Comparison of ENCODE assay signal across 32 cellular contexts in the genomic region with DNA sequence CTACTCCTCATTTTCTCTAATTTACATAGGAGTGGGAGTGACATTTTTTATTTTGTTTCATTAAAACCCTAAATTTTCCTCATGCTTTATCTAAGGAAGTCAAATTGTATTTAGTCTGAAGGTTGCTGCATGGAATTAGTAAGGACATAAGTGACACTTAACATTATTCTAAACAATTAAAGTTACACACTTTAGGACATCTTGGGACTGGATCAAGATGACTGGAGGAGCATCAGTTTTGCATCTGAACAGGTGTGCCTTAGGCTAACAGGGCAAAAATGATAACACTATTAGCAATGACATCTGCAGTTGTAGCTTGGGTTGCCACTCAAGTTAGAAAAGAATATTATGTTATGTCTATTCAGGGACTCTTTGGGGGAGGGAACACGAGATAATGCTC.
"Had no signal": no experiment of that assay in that cellular context is flagged by ENCODE, and none has a peak within 500 bp of the region (broad histone marks: within the 10 kb centered on the region; RNA-seq: fewer than 3 reads in every experiment).

No MANE protein-coding gene starts in this region.

- H3K36me3 ChIP-seq: adrenal gland, ascending aorta, brain microvascular endothelial cell, breast epithelium, cardiac muscle cell had no signal

- FAIRE-seq: bronchial epithelial cell, colon had no signal

- DNase-seq: activated effector memory CD4-positive, alpha-beta T cell treated with anti-CD3 and anti-CD28 coated beads, Interleukin-2, amount 50 U/mL, for 16 hours; activated effector memory CD4-positive, alpha-beta T cell treated with Interleukin-2 at 50 U/mL for 16 hours; activated gamma-delta T cell; activated gamma-delta T cell treated with Interleukin-2 at 50 U/mL for 16 hours; activated naive CD4-positive, alpha-beta T cell; activated naive CD4-positive, alpha-beta T cell treated with anti-CD3 and anti-CD28 coated beads for 36 hours; activated naive CD4-positive, alpha-beta T cell treated with anti-CD3 and anti-CD28 coated beads, Interleukin-2, amount 10 ng/mL, durations not matched to agents 7 days and 5 days; activated naive CD4-positive, alpha-beta T cell treated with anti-CD3 and anti-CD28 coated beads, Interleukin-2, amount 50 U/mL, for 16 hours; activated naive CD4-positive, alpha-beta T cell treated with Interleukin-2 at 50 U/mL for 16 hours; activated naive CD8-positive, alpha-beta T cell treated with anti-CD3 and anti-CD28 coated beads for 36 hours; activated naive CD8-positive, alpha-beta T cell treated with anti-CD3 and anti-CD28 coated beads, Interleukin-2, amount 10 ng/mL, durations not matched to agents 7 days and 5 days; activated naive CD8-positive, alpha-beta T cell treated with anti-CD3 and anti-CD28 coated beads, Interleukin-2, amount 50 U/mL, for 24 hours; activated T-cell treated with anti-CD3 and anti-CD28 coated beads, Interleukin-2, amount 50 U/mL, for 24 hours; activated T-cell treated with anti-CD3 and anti-CD28 coated beads, Interleukin-2, amount 50 U/mL, for 4 hours; activated T-cell treated with anti-CD3 and anti-CD28 coated beads, Interleukin-2, amount 50 U/mL, for 48 hours; activated T-cell treated with anti-CD3 and anti-CD28 coated beads, Interleukin-2, amount 50 U/mL, for 72 hours; adrenal gland; amniotic stem cell; amygdala; anterior cingulate cortex; aorta; body of pancreas; brain microvascular endothelial cell; caudate nucleus; cerebellar nuclear complex had no signal

- H3K27me3 ChIP-seq: adrenal gland, ascending aorta, body of pancreas, brain microvascular endothelial cell, breast epithelium, cardiac muscle cell had no signal

- H3K4me3 ChIP-seq: adrenal gland, ascending aorta, body of pancreas, breast epithelium, cardiac muscle cell had no signal

- ATAC-seq: activated naive CD4-positive, alpha-beta T cell treated with anti-CD3 and anti-CD28 coated beads, Interleukin-2, amount 50 U/mL, for 72 hours; activated naive CD8-positive, alpha-beta T cell treated with anti-CD3 and anti-CD28 coated beads, Interleukin-2, amount 50 U/mL, for 24 hours; activated T-cell treated with anti-CD3 and anti-CD28 coated beads, Interleukin-2, amount 50 U/mL, for 4 hours; activated T-cell treated with anti-CD3 and anti-CD28 coated beads, Interleukin-2, amount 50 U/mL, for 72 hours; activated T-helper 17 cell treated with anti-CD3 and anti-CD28 coated beads, Interleukin-2, amount 50 U/mL, for 72 hours; body of pancreas had no signal

- H3K4me1 ChIP-seq: adrenal gland, ascending aorta, body of pancreas, breast epithelium had no signal

- H3K9me3 ChIP-seq: adrenal gland, ascending aorta, body of pancreas, breast epithelium had no signal

- H3K27ac ChIP-seq: adrenal gland, ascending aorta, body of pancreas, brain microvascular endothelial cell, breast epithelium, cardiac muscle cell had no signal
